Comparison of ENCODE assay signal across 17 cellular contexts in the genomic region with DNA sequence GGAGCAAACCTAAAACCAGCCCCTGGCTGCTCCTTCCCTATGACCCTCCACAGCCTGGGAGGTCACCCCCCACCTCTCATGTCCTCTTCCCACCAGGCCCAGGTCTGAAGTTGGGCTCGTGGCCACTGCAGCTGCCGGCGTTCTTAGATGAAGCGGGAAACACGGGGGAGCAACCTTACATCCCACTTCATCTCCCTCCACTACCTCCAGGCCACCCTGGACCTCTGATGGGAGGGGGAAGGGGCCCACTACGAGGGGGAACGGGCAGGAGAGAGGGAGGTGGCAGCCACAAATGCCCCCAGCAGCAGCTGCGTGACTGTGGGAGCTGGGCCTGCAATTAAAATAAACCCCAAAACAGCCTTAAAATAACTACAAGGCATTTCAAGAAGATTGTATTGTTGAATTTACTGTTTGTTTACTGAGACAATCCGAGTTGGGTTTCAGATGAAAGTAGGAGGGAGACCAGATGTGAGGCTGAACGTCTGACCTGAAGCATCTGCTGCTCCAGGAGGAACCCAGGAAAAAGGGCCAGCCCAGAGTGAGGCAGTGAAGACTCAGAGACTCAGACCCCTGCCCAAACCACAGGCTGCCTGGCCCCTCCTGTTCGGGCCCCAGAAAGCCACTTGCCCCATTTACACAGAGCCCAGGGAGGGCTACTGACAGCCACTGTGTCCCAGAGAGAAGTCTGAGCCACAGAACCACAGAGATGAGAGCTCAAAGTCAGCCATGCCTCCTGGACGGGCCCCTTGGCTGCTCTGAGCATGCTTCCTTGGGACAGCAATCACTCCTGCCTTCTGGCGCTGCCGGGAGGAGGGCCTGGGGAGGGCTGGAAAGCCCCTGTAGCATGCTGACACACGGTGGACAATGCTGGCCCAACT. TPM values are rescaled to one million over a fixed set of nuclear protein-coding genes. Genes with fewer than 3 reads are reported as not detected.
DNase-seq lines count a peak whose midpoint lies in the region; ATAC-seq and TF ChIP-seq lines count a peak whose summit lies in the region.
"Had no signal": no experiment of that assay in that cellular context is flagged by ENCODE, and none has a peak within 500 bp of the region (broad histone marks: within the 10 kb centered on the region; RNA-seq: fewer than 3 reads in every experiment).

No MANE protein-coding gene starts in this region.

- 43% methylated on average over 1 of the region's 15 CpGs; no CpG with 5 or more reads in 1 of the 2 experiments for WGBS in IMR-90 (ENCODE audit: extremely low coverage in 2 of 2, insufficient read length in 1 of 2), 2 experiments
- WGBS in gastroesophageal sphincter (ENCODE audit: low coverage in 1 of 2), 2 donors = 43 to 84% methylated on average over 1 to 9 of the region's 15 CpGs

- H3K79me1 ChIP-seq in IMR-90 (ENCODE audit: low read depth in 1 of 2, low read length in 2 of 2) = peaks cover 0 to 9% of the 10 kb centered on the region in 2 experiments; a peak in 2 of 4 replicates

- POLR2A ChIA-PET in IMR-90 (lab: Charles Lee; ENCODE audit: unreplicated experiment) (no interaction called here), T-cell (lab: Charles Lee) (no interaction called here)

- H3K9me3 Mint-ChIP-seq in T-cell = no peaks in the 10 kb centered on the region

- in situ Hi-C loops in IMR-90 (cut with MboI; ENCODE audit: low sequenced_read_pairs) = no loop called here

- H3K27me3 Mint-ChIP-seq in T-cell = peaks cover 0 to 12% of the 10 kb centered on the region in 2 donors

- H2BK20ac ChIP-seq in IMR-90 (ENCODE audit: low read depth, low read length) = no peak overlapping the region

- no peaks in the 10 kb centered on the region for H3K9me3 ChIP-seq in BLaER1
- H3K9me3 ChIP-seq in IMR-90 (ENCODE audit: control insufficient read depth, insufficient read depth, low read length) = no peaks in the 10 kb centered on the region
- H3K9me3 ChIP-seq in gastroesophageal sphincter = no peaks in the 10 kb centered on the region

- H3K4me3 ChIP-seq in BLaER1 (no peak overlapping the region), IMR-90 (ENCODE audit: insufficient read depth, low read depth, low read length) (no peak overlapping the region), gastroesophageal sphincter (no peak overlapping the region)
- H3K4me3 ChIP-seq: SK-N-MC had no signal

- H2AK5ac ChIP-seq in IMR-90 (ENCODE audit: low read depth, low read length) = peak overlapping the region; percentile 21; the same call in 1 of the 2 replicates

- H3K23ac ChIP-seq in IMR-90 (ENCODE audit: low read depth, low read length) = 0 out of 2 replicates have a peak overlapping the region, but pooled peaks have one; percentile 19

- H2AFZ ChIP-seq in IMR-90 (replicated peaks; ENCODE audit: low read length, poor library complexity) = no peak overlapping the region

- no peaks in the 10 kb centered on the region; the same call in 1 of the 2 replicates for H3K9me1 ChIP-seq in IMR-90 (ENCODE audit: insufficient read depth, low read length)

- no peaks in the 10 kb centered on the region for H3K36me3 Mint-ChIP-seq in T-cell

- TF ChIP-seq POLR2A in IMR-90 (IDR thresholded peaks at IDR 0.05; ENCODE audit: low read depth, low read length) (no peak), gastroesophageal sphincter (IDR thresholded peaks at IDR 0.05) (no peak)

- H2BK15ac ChIP-seq in IMR-90 (ENCODE audit: low read depth, low read length) = no peak overlapping the region

- H3K4me1 Mint-ChIP-seq in T-cell = peaks cover 7 to 17% (median 9%) of the 10 kb centered on the region in 3 donors

- H3K9ac ChIP-seq in BLaER1 = no peak overlapping the region
- H3K9ac ChIP-seq in IMR-90 (ENCODE audit: low read depth, low read length) = no peak overlapping the region

- H3K14ac ChIP-seq in IMR-90 (replicated peaks; ENCODE audit: low read depth, low read length) = no peak overlapping the region

- no TSS peak for BruUV-seq in IMR-90 (replicated peaks; lab: Mats Ljungman, UMichigan)

- ATAC-seq in IMR-90 (ENCODE audit: low read depth) (peak; percentile 34; the same call in 1 of the 2 replicates), T-cell (replicated peaks in 1 of 4) (no peak), gastroesophageal sphincter (no peak), HG03135 (IDR thresholded peaks at IDR 0.05; ENCODE audit: unreplicated experiment) (no peak)
- ATAC-seq: Panc1 had no signal

- TF ChIP-seq RAD21 in IMR-90 (IDR thresholded peaks at IDR 0.05; ENCODE audit: low read length) = no peak

- dilution Hi-C loops in IMR-90 (cut with HindIII; ENCODE audit: low sequenced_read_pairs, unreplicated experiment) = no loop called here

- no peak overlapping the region for H3K18ac ChIP-seq in IMR-90 (ENCODE audit: low read depth, low read length)

- no peak overlapping the region for H2BK120ac ChIP-seq in IMR-90 (ENCODE audit: low read depth, low read length)

- H3K27ac ChIP-seq in BLaER1 (no peak overlapping the region; the same call in 1 of the 2 replicates), IMR-90 (ENCODE audit: insufficient read depth, low read length) (no peak overlapping the region), gastroesophageal sphincter (no peak overlapping the region)
- H3K27ac ChIP-seq: C4-2B, SK-N-MC had no signal

- no peak overlapping the region for H4K5ac ChIP-seq in IMR-90 (ENCODE audit: low read depth, low read length)

- H3K4me2 ChIP-seq in BLaER1 (peak overlapping the region; percentile 36), IMR-90 (ENCODE audit: low read depth, low read length) (no peak overlapping the region)

- H4K8ac ChIP-seq in IMR-90 (ENCODE audit: low read depth in 2 of 2, low read length in 2 of 2) = no peak overlapping the region

- no peak for TF ChIP-seq EP300 in gastroesophageal sphincter (IDR thresholded peaks at IDR 0.05)

- H3K56ac ChIP-seq in IMR-90 (ENCODE audit: extremely low read depth, insufficient read depth, low read length) = no peak overlapping the region

- intact Hi-C loops in IMR-90 (cut with micrococcal nuclease) = no loop called here

- no peaks in the 10 kb centered on the region for H3K36me3 ChIP-seq in BLaER1
- peaks cover 3% of the 10 kb centered on the region; the same call in 1 of the 2 replicates for H3K36me3 ChIP-seq in IMR-90 (ENCODE audit: control insufficient read depth, insufficient read depth, low read length)
- H3K36me3 ChIP-seq in gastroesophageal sphincter = no peaks in the 10 kb centered on the region

- H3K27me3 ChIP-seq in BLaER1 (no peaks in the 10 kb centered on the region), IMR-90 (ENCODE audit: control insufficient read depth, insufficient read depth, low read length) (no peaks in the 10 kb centered on the region), gastroesophageal sphincter (peaks cover 27% of the 10 kb centered on the region)

- H3K4ac ChIP-seq in IMR-90 (ENCODE audit: low read depth, low read length) = no peak overlapping the region

- H4K20me1 ChIP-seq in BLaER1 = no peaks in the 10 kb centered on the region
- peaks cover 23% of the 10 kb centered on the region for H4K20me1 ChIP-seq in IMR-90 (ENCODE audit: insufficient read depth, low read length)

- no peak for TF ChIP-seq CTCF in IMR-90 (conservative IDR thresholded peaks at IDR 0.05; ENCODE audit: low read depth, low read length)
- no peak for TF ChIP-seq CTCF in gastroesophageal sphincter (IDR thresholded peaks at IDR 0.05)

- H2AK9ac ChIP-seq in IMR-90 (replicated peaks; ENCODE audit: low read depth, low read length, poor library complexity) = no peak overlapping the region

- H3K4me1 ChIP-seq in BLaER1 = peaks cover 32% of the 10 kb centered on the region
- H3K4me1 ChIP-seq in IMR-90 (ENCODE audit: control insufficient read depth, insufficient read depth, low read length) = peaks cover 9% of the 10 kb centered on the region; the same call in 1 of the 2 replicates
- peaks cover 0 to 14% (median 0%) of the 10 kb centered on the region in 3 donors for H3K4me1 ChIP-seq in gastroesophageal sphincter

- no peak overlapping the region for H4K91ac ChIP-seq in IMR-90 (ENCODE audit: insufficient read depth, low read depth, low read length)

- no peak overlapping the region for H3K27ac Mint-ChIP-seq in T-cell

- no peak for DNase-seq in IMR-90
- peak; percentile 6 for DNase-seq in RPMI7951 (ENCODE audit: low read depth)
- DNase-seq in left kidney (ENCODE audit: low read depth, low spot score) = peak; percentile 69
- no peak for DNase-seq in T-cell
- no peak for DNase-seq in NCI-H1048 (lab: John Stamatoyannopoulos, UW)
- DNase-seq: DMS153, H7, KBM-7, NCI-H1092 treated with DMSO at 0.1 percent for 48 hours, NCI-H82, Right ventricle myocardium superior had no signal

- H3K4me3 Mint-ChIP-seq in T-cell = no peak overlapping the region

- CTCF ChIA-PET in IMR-90 (lab: Yijun Ruan, JAX) = no interaction called here
- CTCF ChIA-PET in T-cell (lab: Charles Lee) = no interaction called here

- no peak overlapping the region for H2BK5ac ChIP-seq in IMR-90 (ENCODE audit: low read depth, low read length, poor library complexity, severe bottlenecking)

TF ChIP-seq in IMR-90, 13 proteins besides CTCF, POLR2A, EP300 and RAD21:
- TF ChIP-seq SMC3 (IDR thresholded peaks at IDR 0.05; ENCODE audit: low read depth, low read length) (no peak), CEBPB (IDR thresholded peaks at IDR 0.05; ENCODE audit: low read depth, low read length) (no peak)

RNA-seq across cellular contexts. Expression of a gene that starts 59.8 kb away (rescaled TPM):
- total RNA-seq in IMR-90 (2012; rRNA removed) = 0.18 and 0.28 TPM in 2 replicates
- 2.3 and 3.5 TPM in 2 replicates for polyA plus RNA-seq in IMR-90 (2012; rRNA removed)
- 1.5 and 3.3 TPM in 2 replicates for polyA plus RNA-seq in IMR-90 (2012; cell fraction: cytosol; rRNA removed)
- polyA plus RNA-seq in IMR-90 (2012; cell fraction: nucleus; rRNA removed; ENCODE audit: low replicate concordance) = 6.1 and 16.8 TPM in 2 replicates
- total RNA-seq in RPMI7951 (2014; rRNA removed; shearing (Covaris generic)) = 1.3 and 1.9 TPM in 2 replicates
- not detected for total RNA-seq in T-cell
- under 1 TPM in 2 of 4 donors, not detected in 2; 0.16 to 0.27 TPM for total RNA-seq in gastroesophageal sphincter

Comparison
In these comparisons a context has a peak if more than half of its experiments do, and no peak if none do; other contexts are left out.
1. DNase-seq: peak in RPMI7951 (single experiment) and left kidney (single experiment); none in IMR-90 (single experiment), T-cell (0 of 34) and NCI-H1048 (single experiment).